In the genomic region with DNA sequence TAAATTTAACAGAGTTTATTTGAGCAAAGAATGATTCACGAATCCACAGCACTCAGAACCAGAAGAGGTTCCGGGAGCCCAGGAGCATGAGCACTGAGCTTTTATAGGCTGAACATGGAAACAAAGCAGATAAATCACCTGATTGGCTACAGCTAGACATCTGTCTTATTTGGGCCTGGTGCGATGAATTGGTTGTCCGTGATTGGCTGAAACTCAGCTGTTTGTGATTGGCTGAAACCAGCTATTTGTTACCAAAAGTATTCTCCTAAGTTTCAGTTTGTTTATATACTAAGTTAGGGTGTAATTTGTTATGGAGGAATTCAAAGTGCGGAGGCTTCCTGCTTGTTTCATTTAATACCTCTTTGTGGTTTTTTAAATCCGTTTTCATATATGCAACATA, we compare ENCODE assay signal across 15 cellular contexts. TPM values are rescaled to one million over a fixed set of nuclear protein-coding genes. Genes with fewer than 3 reads are reported as not detected.
DNase-seq lines count a peak whose midpoint lies in the region; ATAC-seq and TF ChIP-seq lines count a peak whose summit lies in the region.
"Had no signal": no experiment of that assay in that cellular context is flagged by ENCODE, and none has a peak within 500 bp of the region (broad histone marks: within the 10 kb centered on the region; RNA-seq: fewer than 3 reads in every experiment).

No MANE protein-coding gene starts in this region.

- H2BK20ac ChIP-seq in H9 (ENCODE audit: low read depth, low read length, poor library complexity, severe bottlenecking), result no peak overlapping the region

- H3K56ac ChIP-seq in H9 (ENCODE audit: insufficient read length, low read depth, low read length), result no peak overlapping the region

- ATAC-seq in WTC11 (no peak), mucosa of descending colon (no peak)
- peak; percentile 73 for ATAC-seq in activated naive CD8-positive, alpha-beta T cell treated with anti-CD3 and anti-CD28 coated beads, Interleukin-2, amount 50 U/mL, for 24 hours
- peak; percentile 70 for ATAC-seq in stimulated activated naive CD8-positive, alpha-beta T cell treated with anti-CD3 and anti-CD28 coated beads, Interleukin-15, Interleukin-2, amounts not matched to agents 100 U/mL and 50 U/mL, for 24 hours

- H4K20me1 ChIP-seq in H9 (ENCODE audit: control insufficient read depth, insufficient read depth, insufficient read length), result no peaks in the 10 kb centered on the region

- no peak overlapping the region for H3K4me3 ChIP-seq in mucosa of descending colon
- H3K4me3 ChIP-seq: neural progenitor cell, right lobe of liver, testis had no signal

- H3K4ac ChIP-seq in H9 (ENCODE audit: low read depth, low read length), result no peak overlapping the region

- H2BK120ac ChIP-seq in H9 (ENCODE audit: low read depth, low read length, poor library complexity, severe bottlenecking), result no peak overlapping the region

- H3K18ac ChIP-seq in H9 (ENCODE audit: insufficient read length, low read depth, low read length), result no peak overlapping the region

- H4K5ac ChIP-seq in H9 (ENCODE audit: insufficient read length, low read depth, low read length), result no peak overlapping the region

- H3K9me3 Mint-ChIP-seq in WTC11 (no peaks in the 10 kb centered on the region), H9 (no peaks in the 10 kb centered on the region), immature natural killer cell (no peaks in the 10 kb centered on the region)
- H3K9me3 Mint-ChIP-seq in activated naive CD8-positive, alpha-beta T cell treated with anti-CD3 and anti-CD28 coated beads, Interleukin-2, amount 50 U/mL, for 24 hours, result no peaks in the 10 kb centered on the region
- H3K9me3 Mint-ChIP-seq: dendritic cell treated with granulocyte-macrophage colony-stimulating factor and Interleukin-4, amounts not matched to agents 40 ng/mL and 50 ng/mL, for 4 days; neural progenitor cell had no signal

- no peak overlapping the region for H3K4me2 ChIP-seq in H9 (ENCODE audit: insufficient read depth, insufficient read length, low read length)
- H3K4me2 ChIP-seq: neural progenitor cell had no signal

- H3K9ac ChIP-seq in H9 (ENCODE audit: extremely low read depth, insufficient read length, low read length), result no peak overlapping the region
- H3K9ac ChIP-seq: neural progenitor cell had no signal

- H3K36me3 Mint-ChIP-seq in WTC11, result no peaks in the 10 kb centered on the region
- H3K36me3 Mint-ChIP-seq in activated naive CD8-positive, alpha-beta T cell treated with anti-CD3 and anti-CD28 coated beads, Interleukin-2, amount 50 U/mL, for 24 hours (ENCODE audit: low read depth), result peaks cover 1% of the 10 kb centered on the region
- H3K36me3 Mint-ChIP-seq in H9 (ENCODE audit: insufficient read depth in 1 of 3, low read depth in 3 of 3), result no peaks in the 10 kb centered on the region
- H3K36me3 Mint-ChIP-seq in immature natural killer cell, result no peaks in the 10 kb centered on the region
- H3K36me3 Mint-ChIP-seq: neural progenitor cell had no signal

- H2BK12ac ChIP-seq in H9 (ENCODE audit: insufficient read length, low read depth, low read length), result no peak overlapping the region

- H3K4me1 ChIP-seq in H9 (ENCODE audit: insufficient read depth, low read length) (no peaks in the 10 kb centered on the region), mucosa of descending colon (ENCODE audit: low read depth) (no peaks in the 10 kb centered on the region)
- H3K4me1 ChIP-seq: right lobe of liver had no signal

- H2AFZ ChIP-seq in H9 (ENCODE audit: low read length), result no peak overlapping the region
- H2AFZ ChIP-seq: neural progenitor cell had no signal

- H2BK15ac ChIP-seq in H9 (ENCODE audit: low read depth, low read length), result no peak overlapping the region

- H3K9me3 ChIP-seq in H9 (ENCODE audit: control insufficient read depth, low read depth, low read length) (no peaks in the 10 kb centered on the region), mucosa of descending colon (no peaks in the 10 kb centered on the region)
- H3K9me3 ChIP-seq: right lobe of liver, testis had no signal

- no peak overlapping the region for H3T11ph ChIP-seq in H9 (ENCODE audit: low read length)

- no CpG with 5 or more reads among the region's 6 CpGs for WGBS in H9 (ENCODE audit: extremely low coverage, insufficient read length, low lambda C conversion rate)

- no peak overlapping the region for H3K27ac ChIP-seq in H9 (ENCODE audit: insufficient read length, low read depth, low read length)
- H3K27ac ChIP-seq: neural progenitor cell, right lobe of liver, testis had no signal

- no peak overlapping the region for H2AK5ac ChIP-seq in H9 (ENCODE audit: insufficient read length, low read length)

- H3K27me3 Mint-ChIP-seq in WTC11 (ENCODE audit: low read depth), result peaks cover 2% of the 10 kb centered on the region; the same call in 1 of the 2 replicates
- H3K27me3 Mint-ChIP-seq in activated naive CD8-positive, alpha-beta T cell treated with anti-CD3 and anti-CD28 coated beads, Interleukin-2, amount 50 U/mL, for 24 hours, result no peaks in the 10 kb centered on the region
- peaks cover 14% of the 10 kb centered on the region for H3K27me3 Mint-ChIP-seq in H9 (ENCODE audit: low read depth)
- no peaks in the 10 kb centered on the region for H3K27me3 Mint-ChIP-seq in immature natural killer cell (ENCODE audit: low read depth in 3 of 3)

- H3K79me1 ChIP-seq in H9 (ENCODE audit: insufficient read depth, low read depth, low read length, poor library complexity, severe bottlenecking), result no peaks in the 10 kb centered on the region

- no peak overlapping the region for H3K23ac ChIP-seq in H9 (ENCODE audit: insufficient read length, low read depth, low read length)

- no peaks in the 10 kb centered on the region for H3K23me2 ChIP-seq in H9 (ENCODE audit: insufficient read length, low read depth, low read length, poor library complexity, severe bottlenecking)

- intact Hi-C loops in mucosa of descending colon (cut with DNase I, micrococcal nuclease), result no loop called here

- no peaks in the 10 kb centered on the region for H3K79me2 ChIP-seq in H9 (ENCODE audit: insufficient read depth, low read length)

- H3K4me3 Mint-ChIP-seq in WTC11, result no peak overlapping the region
- H3K4me3 Mint-ChIP-seq in activated naive CD8-positive, alpha-beta T cell treated with anti-CD3 and anti-CD28 coated beads, Interleukin-2, amount 50 U/mL, for 24 hours, result peak overlapping the region; percentile 82
- H3K4me3 Mint-ChIP-seq in H9, result no peak overlapping the region
- peak overlapping the region in 1 of 5 donors; percentile 45 for H3K4me3 Mint-ChIP-seq in immature natural killer cell
- H3K4me3 Mint-ChIP-seq: dendritic cell treated with granulocyte-macrophage colony-stimulating factor and Interleukin-4, amounts not matched to agents 40 ng/mL and 50 ng/mL, for 4 days; neural progenitor cell had no signal

- DNase-seq in activated CD8-positive, alpha-beta memory T cell treated with anti-CD3 and anti-CD28 coated beads for 24 hours, result peak; percentile 68
- no peak for DNase-seq in activated CD8-positive, alpha-beta memory T cell treated with anti-CD3 and anti-CD28 coated beads, Interleukin-2, amount 50 U/mL, for 48 hours
- DNase-seq in WTC11 (ENCODE audit: low spot score) (no peak), H9 (no peak), mucosa of descending colon (no peak), immature natural killer cell (no peak)
- DNase-seq in activated naive CD8-positive, alpha-beta T cell treated with anti-CD3 and anti-CD28 coated beads, Interleukin-2, amount 50 U/mL, for 24 hours, result no peak
- no peak for DNase-seq in stimulated activated naive CD8-positive, alpha-beta T cell treated with anti-CD3 and anti-CD28 coated beads, Interleukin-15, Interleukin-2, amounts not matched to agents 100 U/mL and 50 U/mL, for 24 hours
- DNase-seq: NCI-H1105 treated with DMSO at 0.1 percent for 48 hours, right lobe of liver, SW 1271, testis had no signal

- H3K27ac Mint-ChIP-seq in WTC11, result no peak overlapping the region
- H3K27ac Mint-ChIP-seq in activated naive CD8-positive, alpha-beta T cell treated with anti-CD3 and anti-CD28 coated beads, Interleukin-2, amount 50 U/mL, for 24 hours, result peak overlapping the region; percentile 87
- no peak overlapping the region for H3K27ac Mint-ChIP-seq in H9
- H3K27ac Mint-ChIP-seq in immature natural killer cell, result peak overlapping the region in 2 of 6 donors; percentile 30 to 53
- H3K27ac Mint-ChIP-seq: neural progenitor cell had no signal

- H3K4me1 Mint-ChIP-seq in WTC11 (peaks cover 34% of the 10 kb centered on the region), H9 (peaks cover 26% of the 10 kb centered on the region in 2 experiments), immature natural killer cell (peaks cover 18 to 28% of the 10 kb centered on the region in 2 donors)
- peaks cover 67% of the 10 kb centered on the region for H3K4me1 Mint-ChIP-seq in activated naive CD8-positive, alpha-beta T cell treated with anti-CD3 and anti-CD28 coated beads, Interleukin-2, amount 50 U/mL, for 24 hours

- TF ChIP-seq CTCF in WTC11 (IDR thresholded peaks at IDR 0.05), result no peak
- no peak for TF ChIP-seq CTCF in H9 (conservative IDR thresholded peaks at IDR 0.05)
- TF ChIP-seq CTCF in mucosa of descending colon (IDR thresholded peaks at IDR 0.05), result no peak

- H3K27me3 ChIP-seq in H9 (ENCODE audit: insufficient read depth, low read length), result no peaks in the 10 kb centered on the region
- H3K27me3 ChIP-seq: neural progenitor cell, right lobe of liver, testis had no signal

- H4K8ac ChIP-seq in H9 (replicated peaks; ENCODE audit: insufficient read length, low read depth, low read length), result no peak overlapping the region

- no peak overlapping the region for H4K91ac ChIP-seq in H9 (ENCODE audit: insufficient read length, low read depth, low read length)

- H3K14ac ChIP-seq in H9 (ENCODE audit: insufficient read depth, low read length), result no peak overlapping the region

- no peaks in the 10 kb centered on the region for H3K36me3 ChIP-seq in mucosa of descending colon (ENCODE audit: low read depth)
- H3K36me3 ChIP-seq: neural progenitor cell, right lobe of liver had no signal

- CTCF ChIA-PET in WTC11 (lab: Charles Lee), result no interaction called here

- no peak overlapping the region for H2BK5ac ChIP-seq in H9 (ENCODE audit: insufficient read length, low read length)

- POLR2A ChIA-PET in WTC11 (lab: Charles Lee), result interaction anchor here (1.9 kb wide), 1 partner anchor 40 kb away, joined by 5 read pairs; no protein-coding TSS in a partner anchor

TF ChIP-seq in WTC11, 78 proteins besides CTCF, POLR2A, EP300 and RAD21:
- 0 out of 2 replicates have a peak, but pooled peaks have one; percentile 17 for TF ChIP-seq NFYB (CRISPR knock-in tag; conservative IDR thresholded peaks at IDR 0.05; ENCODE audit: low read depth)
- no peak for TF ChIP-seq ZNF671 (CRISPR knock-in tag; IDR thresholded peaks at IDR 0.05)
TF ChIP-seq in WTC11: peak in this region for 1.

RNA-seq across cellular contexts. Expression of a gene that starts 15.8 kb away (rescaled TPM):
- 0.37 to 0.73 TPM (median 0.72 TPM) in 3 replicates for total RNA-seq in WTC11 (2021)
- 0.09 TPM in 1 of 2 replicates, not detected in the other for total RNA-seq in H9 (2021)
- 10 to 100 TPM; 13.5 to 24.5 (median 22.9) TPM for total RNA-seq in mucosa of descending colon
- 100 to 1,000 TPM in 1 of 3 donors, 10 to 100 TPM in 2; 87.1 to 276 (median 99.3) TPM for polyA plus RNA-seq in immature natural killer cell
- total RNA-seq: fibroblast of lung had no signal
- polyA plus RNA-seq: fibroblast of lung had no signal

Comparison
In these comparisons a context has a peak if more than half of its experiments do, and no peak if none do; other contexts are left out.
1. ATAC-seq: peak in activated naive CD8-positive, alpha-beta T cell treated with anti-CD3 and anti-CD28 coated beads, Interleukin-2, amount 50 U/mL, for 24 hours (single experiment) and stimulated activated naive CD8-positive, alpha-beta T cell treated with anti-CD3 and anti-CD28 coated beads, Interleukin-15, Interleukin-2, amounts not matched to agents 100 U/mL and 50 U/mL, for 24 hours (single experiment); none in WTC11 (single experiment) and mucosa of descending colon (single experiment).